34 cellular contexts compared by ENCODE assay signal in genomic region chr10:105409370-105409769, GRCh38.
"Had no signal": no experiment of that assay in that cellular context is flagged by ENCODE, and none has a peak within 500 bp of the region (broad histone marks: within the 10 kb centered on the region; RNA-seq: fewer than 3 reads in every experiment).

No MANE protein-coding gene starts in this region.

- DNase-seq: Karpas-422, Kasumi-1, MG63, MM.1S, MV-4-11, NCI-H1048, NCI-H1092, NCI-H1092 treated with DMSO at 0.1 percent for 48 hours, NCI-H1105, NCI-H1105 treated with DMSO at 0.1 percent for 48 hours, NCI-H1417, NCI-H1417 treated with DMSO at 0.1 percent for 48 hours, NCI-H1436, NCI-H1436 treated with DMSO at 0.1 percent for 48 hours, NCI-H146, NCI-H1694, NCI-H1694 treated with DMSO at 0.1 percent for 48 hours, NCI-H187, NCI-H187 treated with DMSO at 0.1 percent for 48 hours, NCI-H1930, NCI-H2029, NCI-H2029 treated with DMSO at 0.1 percent for 48 hours, NCI-H2081, NCI-H2081 treated with DMSO at 0.1 percent for 48 hours, NCI-H2107, NCI-H2171, NCI-H2171 treated with DMSO at 0.1 percent for 48 hours, NCI-H2227 treated with DMSO at 0.1 percent for 48 hours, NCI-H226, NCI-H345, NCI-H446, NCI-H446 treated with DMSO at 0.1 percent for 48 hours, NCI-H510A had no signal

- H3K9me3 ChIP-seq: MG63 had no signal

- H3K27me3 ChIP-seq: MG63 had no signal

- H3K4me2 ChIP-seq: KMS-11 had no signal

- H3K9ac ChIP-seq: KMS-11 had no signal

- H3K36me3 ChIP-seq: MG63 had no signal

- H3K27ac ChIP-seq: KMS-11 had no signal

- H3K4me3 ChIP-seq: MG63 had no signal
